2 cellular contexts compared by ENCODE assay signal in the genomic region with DNA sequence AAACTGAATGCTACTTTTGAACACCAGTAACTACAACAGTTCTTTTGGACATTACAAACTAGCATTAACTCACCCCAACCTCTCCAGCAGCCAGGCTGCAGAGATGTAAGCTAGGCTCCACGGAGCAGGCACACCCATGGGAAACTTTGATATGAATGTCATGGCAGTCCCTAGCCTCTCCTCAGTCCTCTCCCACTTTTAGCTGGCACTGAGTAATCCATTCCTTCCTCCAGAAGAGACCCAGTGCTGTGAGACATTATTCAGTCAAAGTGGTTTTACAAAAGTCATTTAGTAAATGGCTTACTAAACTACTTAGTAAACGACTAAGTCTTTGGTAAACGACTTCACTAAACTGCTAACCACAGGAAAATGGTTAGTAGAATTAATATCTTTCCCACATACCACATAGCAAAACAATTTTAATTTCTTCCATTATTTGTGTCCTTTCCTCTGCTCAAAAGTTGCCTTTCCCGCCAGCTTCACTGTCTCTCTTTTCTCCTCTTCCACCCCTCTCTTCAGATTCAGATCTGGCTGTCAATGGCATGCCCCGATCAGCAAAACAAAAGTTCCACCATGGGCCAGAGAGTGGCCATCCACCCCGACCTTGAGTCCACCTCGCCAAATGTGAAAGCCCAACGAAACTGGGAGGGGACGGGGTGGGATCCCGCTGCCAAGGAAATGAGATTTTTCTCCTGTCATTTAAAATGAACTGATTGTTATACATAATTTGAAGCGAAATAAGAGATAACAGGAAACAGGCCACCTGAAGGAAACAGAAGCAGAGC.
TF ChIP-seq lines count a peak whose summit lies in the region.

No MANE protein-coding gene starts in this region.

TF ChIP-seq in GM23338, 12 proteins besides CTCF, POLR2A, EP300 and RAD21 (continued from another document):
- TF ChIP-seq, protein P1, sequence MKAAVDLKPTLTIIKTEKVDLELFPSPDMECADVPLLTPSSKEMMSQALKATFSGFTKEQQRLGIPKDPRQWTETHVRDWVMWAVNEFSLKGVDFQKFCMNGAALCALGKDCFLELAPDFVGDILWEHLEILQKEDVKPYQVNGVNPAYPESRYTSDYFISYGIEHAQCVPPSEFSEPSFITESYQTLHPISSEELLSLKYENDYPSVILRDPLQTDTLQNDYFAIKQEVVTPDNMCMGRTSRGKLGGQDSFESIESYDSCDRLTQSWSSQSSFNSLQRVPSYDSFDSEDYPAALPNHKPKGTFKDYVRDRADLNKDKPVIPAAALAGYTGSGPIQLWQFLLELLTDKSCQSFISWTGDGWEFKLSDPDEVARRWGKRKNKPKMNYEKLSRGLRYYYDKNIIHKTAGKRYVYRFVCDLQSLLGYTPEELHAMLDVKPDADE (IDR thresholded peaks at IDR 0.05) = no peak
- TF ChIP-seq, protein P2, sequence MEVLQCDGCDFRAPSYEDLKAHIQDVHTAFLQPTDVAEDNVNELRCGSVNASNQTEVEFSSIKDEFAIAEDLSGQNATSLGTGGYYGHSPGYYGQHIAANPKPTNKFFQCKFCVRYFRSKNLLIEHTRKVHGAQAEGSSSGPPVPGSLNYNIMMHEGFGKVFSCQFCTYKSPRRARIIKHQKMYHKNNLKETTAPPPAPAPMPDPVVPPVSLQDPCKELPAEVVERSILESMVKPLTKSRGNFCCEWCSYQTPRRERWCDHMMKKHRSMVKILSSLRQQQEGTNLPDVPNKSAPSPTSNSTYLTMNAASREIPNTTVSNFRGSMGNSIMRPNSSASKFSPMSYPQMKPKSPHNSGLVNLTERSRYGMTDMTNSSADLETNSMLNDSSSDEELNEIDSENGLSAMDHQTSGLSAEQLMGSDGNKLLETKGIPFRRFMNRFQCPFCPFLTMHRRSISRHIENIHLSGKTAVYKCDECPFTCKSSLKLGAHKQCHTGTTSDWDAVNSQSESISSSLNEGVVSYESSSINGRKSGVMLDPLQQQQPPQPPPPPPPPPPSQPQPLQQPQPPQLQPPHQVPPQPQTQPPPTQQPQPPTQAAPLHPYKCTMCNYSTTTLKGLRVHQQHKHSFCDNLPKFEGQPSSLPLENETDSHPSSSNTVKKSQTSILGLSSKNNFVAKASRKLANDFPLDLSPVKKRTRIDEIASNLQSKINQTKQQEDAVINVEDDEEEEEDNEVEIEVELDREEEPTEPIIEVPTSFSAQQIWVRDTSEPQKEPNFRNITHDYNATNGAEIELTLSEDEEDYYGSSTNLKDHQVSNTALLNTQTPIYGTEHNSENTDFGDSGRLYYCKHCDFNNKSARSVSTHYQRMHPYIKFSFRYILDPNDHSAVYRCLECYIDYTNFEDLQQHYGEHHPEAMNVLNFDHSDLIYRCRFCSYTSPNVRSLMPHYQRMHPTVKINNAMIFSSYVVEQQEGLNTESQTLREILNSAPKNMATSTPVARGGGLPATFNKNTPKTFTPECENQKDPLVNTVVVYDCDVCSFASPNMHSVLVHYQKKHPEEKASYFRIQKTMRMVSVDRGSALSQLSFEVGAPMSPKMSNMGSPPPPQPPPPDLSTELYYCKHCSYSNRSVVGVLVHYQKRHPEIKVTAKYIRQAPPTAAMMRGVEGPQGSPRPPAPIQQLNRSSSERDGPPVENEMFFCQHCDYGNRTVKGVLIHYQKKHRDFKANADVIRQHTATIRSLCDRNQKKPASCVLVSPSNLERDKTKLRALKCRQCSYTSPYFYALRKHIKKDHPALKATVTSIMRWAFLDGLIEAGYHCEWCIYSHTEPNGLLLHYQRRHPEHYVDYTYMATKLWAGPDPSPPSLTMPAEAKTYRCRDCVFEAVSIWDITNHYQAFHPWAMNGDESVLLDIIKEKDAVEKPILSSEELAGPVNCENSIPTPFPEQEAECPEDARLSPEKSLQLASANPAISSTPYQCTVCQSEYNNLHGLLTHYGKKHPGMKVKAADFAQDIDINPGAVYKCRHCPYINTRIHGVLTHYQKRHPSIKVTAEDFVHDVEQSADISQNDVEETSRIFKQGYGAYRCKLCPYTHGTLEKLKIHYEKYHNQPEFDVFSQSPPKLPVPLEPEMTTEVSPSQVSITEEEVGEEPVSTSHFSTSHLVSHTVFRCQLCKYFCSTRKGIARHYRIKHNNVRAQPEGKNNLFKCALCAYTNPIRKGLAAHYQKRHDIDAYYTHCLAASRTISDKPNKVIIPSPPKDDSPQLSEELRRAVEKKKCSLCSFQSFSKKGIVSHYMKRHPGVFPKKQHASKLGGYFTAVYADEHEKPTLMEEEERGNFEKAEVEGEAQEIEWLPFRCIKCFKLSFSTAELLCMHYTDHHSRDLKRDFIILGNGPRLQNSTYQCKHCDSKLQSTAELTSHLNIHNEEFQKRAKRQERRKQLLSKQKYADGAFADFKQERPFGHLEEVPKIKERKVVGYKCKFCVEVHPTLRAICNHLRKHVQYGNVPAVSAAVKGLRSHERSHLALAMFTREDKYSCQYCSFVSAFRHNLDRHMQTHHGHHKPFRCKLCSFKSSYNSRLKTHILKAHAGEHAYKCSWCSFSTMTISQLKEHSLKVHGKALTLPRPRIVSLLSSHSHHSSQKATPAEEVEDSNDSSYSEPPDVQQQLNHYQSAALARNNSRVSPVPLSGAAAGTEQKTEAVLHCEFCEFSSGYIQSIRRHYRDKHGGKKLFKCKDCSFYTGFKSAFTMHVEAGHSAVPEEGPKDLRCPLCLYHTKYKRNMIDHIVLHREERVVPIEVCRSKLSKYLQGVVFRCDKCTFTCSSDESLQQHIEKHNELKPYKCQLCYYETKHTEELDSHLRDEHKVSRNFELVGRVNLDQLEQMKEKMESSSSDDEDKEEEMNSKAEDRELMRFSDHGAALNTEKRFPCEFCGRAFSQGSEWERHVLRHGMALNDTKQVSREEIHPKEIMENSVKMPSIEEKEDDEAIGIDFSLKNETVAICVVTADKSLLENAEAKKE (CRISPR knock-in tag; IDR thresholded peaks at IDR 0.05) = peak; percentile 76
- TF ChIP-seq POLR2AphosphoS5 (IDR thresholded peaks at IDR 0.05; ENCODE audit: low read depth) = no peak
- TF ChIP-seq, protein P3, sequence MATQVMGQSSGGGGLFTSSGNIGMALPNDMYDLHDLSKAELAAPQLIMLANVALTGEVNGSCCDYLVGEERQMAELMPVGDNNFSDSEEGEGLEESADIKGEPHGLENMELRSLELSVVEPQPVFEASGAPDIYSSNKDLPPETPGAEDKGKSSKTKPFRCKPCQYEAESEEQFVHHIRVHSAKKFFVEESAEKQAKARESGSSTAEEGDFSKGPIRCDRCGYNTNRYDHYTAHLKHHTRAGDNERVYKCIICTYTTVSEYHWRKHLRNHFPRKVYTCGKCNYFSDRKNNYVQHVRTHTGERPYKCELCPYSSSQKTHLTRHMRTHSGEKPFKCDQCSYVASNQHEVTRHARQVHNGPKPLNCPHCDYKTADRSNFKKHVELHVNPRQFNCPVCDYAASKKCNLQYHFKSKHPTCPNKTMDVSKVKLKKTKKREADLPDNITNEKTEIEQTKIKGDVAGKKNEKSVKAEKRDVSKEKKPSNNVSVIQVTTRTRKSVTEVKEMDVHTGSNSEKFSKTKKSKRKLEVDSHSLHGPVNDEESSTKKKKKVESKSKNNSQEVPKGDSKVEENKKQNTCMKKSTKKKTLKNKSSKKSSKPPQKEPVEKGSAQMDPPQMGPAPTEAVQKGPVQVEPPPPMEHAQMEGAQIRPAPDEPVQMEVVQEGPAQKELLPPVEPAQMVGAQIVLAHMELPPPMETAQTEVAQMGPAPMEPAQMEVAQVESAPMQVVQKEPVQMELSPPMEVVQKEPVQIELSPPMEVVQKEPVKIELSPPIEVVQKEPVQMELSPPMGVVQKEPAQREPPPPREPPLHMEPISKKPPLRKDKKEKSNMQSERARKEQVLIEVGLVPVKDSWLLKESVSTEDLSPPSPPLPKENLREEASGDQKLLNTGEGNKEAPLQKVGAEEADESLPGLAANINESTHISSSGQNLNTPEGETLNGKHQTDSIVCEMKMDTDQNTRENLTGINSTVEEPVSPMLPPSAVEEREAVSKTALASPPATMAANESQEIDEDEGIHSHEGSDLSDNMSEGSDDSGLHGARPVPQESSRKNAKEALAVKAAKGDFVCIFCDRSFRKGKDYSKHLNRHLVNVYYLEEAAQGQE (IDR thresholded peaks at IDR 0.05; ENCODE audit: unreplicated experiment) = no peak
- TF ChIP-seq ZNF331 (CRISPR knock-in tag; IDR thresholded peaks at IDR 0.05; ENCODE audit: low read depth) = no peak

TF ChIP-seq in WTC11, 78 proteins besides CTCF, POLR2A, EP300 and RAD21 (continued from another document):
- TF ChIP-seq, protein P4, sequence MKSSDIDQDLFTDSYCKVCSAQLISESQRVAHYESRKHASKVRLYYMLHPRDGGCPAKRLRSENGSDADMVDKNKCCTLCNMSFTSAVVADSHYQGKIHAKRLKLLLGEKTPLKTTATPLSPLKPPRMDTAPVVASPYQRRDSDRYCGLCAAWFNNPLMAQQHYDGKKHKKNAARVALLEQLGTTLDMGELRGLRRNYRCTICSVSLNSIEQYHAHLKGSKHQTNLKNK (CRISPR knock-in tag; IDR thresholded peaks at IDR 0.05) = no peak
- no peak for TF ChIP-seq ZNF416 (CRISPR knock-in tag; IDR thresholded peaks at IDR 0.05)
- TF ChIP-seq SP1 (CRISPR knock-in tag; conservative IDR thresholded peaks at IDR 0.05) = no peak
- no peak for TF ChIP-seq SOX15 (CRISPR knock-in tag; IDR thresholded peaks at IDR 0.05)
- TF ChIP-seq ESRRA (CRISPR knock-in tag; IDR thresholded peaks at IDR 0.05; ENCODE audit: borderline replicate concordance) = no peak
